In genomic region chr2:170928824-170929685, GRCh38 we compare ENCODE assay signal across 8 cellular contexts. TPM values are rescaled to one million over a fixed set of nuclear protein-coding genes. Genes with fewer than 3 reads are reported as not detected.
DNase-seq lines count a peak whose midpoint lies in the region; ATAC-seq, FAIRE-seq and TF ChIP-seq lines count a peak whose summit lies in the region.

Gene GORASP2 (plus strand): TSS chr2:170929253. CDS start chr2:170929341, 88 bp downstream.

- peak within 1 kb of the TSS; percentile 96 for H3K4me2 ChIP-seq in smooth muscle cell

- H3K36me3 ChIP-seq in bronchial epithelial cell (ENCODE audit: control insufficient read depth, insufficient read depth, low read length) (no peaks in the 10 kb centered on the region), smooth muscle cell (ENCODE audit: low read depth) (no peaks in the 10 kb centered on the region)

- peak within 1 kb of the TSS; percentile 99 for H3K9ac ChIP-seq in smooth muscle cell (ENCODE audit: low read depth)

- peaks cover 8% of the 10 kb centered on the region for H3F3A ChIP-seq in smooth muscle cell (ENCODE audit: low read depth)

- peaks cover 43% of the 10 kb centered on the region for H4K20me1 ChIP-seq in smooth muscle cell (ENCODE audit: low read depth)

- peak within 1 kb of the TSS; percentile 78 for H2AFZ ChIP-seq in smooth muscle cell (ENCODE audit: low read depth)

- DNase-seq in AG09309 (ENCODE audit: low read depth), result peak; percentile 99
- peak; percentile 99 for DNase-seq in NCI-H2227 treated with DMSO at 0.1 percent for 48 hours (lab: John Stamatoyannopoulos, UW)
- peak; percentile 96 for DNase-seq in bronchial epithelial cell (ENCODE audit: low read depth)
- peak; percentile 99 for DNase-seq in iPS-NIHi11 (ENCODE audit: low spot score)
- DNase-seq in smooth muscle cell (lab: John Stamatoyannopoulos, UW; ENCODE audit: unreplicated experiment), result peak; percentile 90

- peak within 1 kb of the TSS; percentile 93 for H3K27ac ChIP-seq in smooth muscle cell (ENCODE audit: low read depth)

- WGBS in smooth muscle cell (ENCODE audit: low lambda C conversion rate), result under 1% methylated on average over 92 of the region's 95 CpGs

- FAIRE-seq in bronchial epithelial cell (lab: Jason Lieb, UNC), result no peak

- H3K27me3 ChIP-seq in bronchial epithelial cell (ENCODE audit: control insufficient read depth, insufficient read depth, low read length) (no peaks in the 10 kb centered on the region), smooth muscle cell (ENCODE audit: low read depth) (no peaks in the 10 kb centered on the region)

- no peaks in the 10 kb centered on the region for H3K9me3 ChIP-seq in smooth muscle cell (replicated peaks; ENCODE audit: low read depth)

- ATAC-seq in GM18909 (IDR thresholded peaks at IDR 0.05; ENCODE audit: poor library complexity, unreplicated experiment) (peak; percentile 94), HG03175 (IDR thresholded peaks at IDR 0.05; ENCODE audit: unreplicated experiment) (peak; percentile 91)

- H3K79me2 ChIP-seq in smooth muscle cell (ENCODE audit: low read depth), result peaks cover 49% of the 10 kb centered on the region

- TF ChIP-seq CTCF in AG09309 (IDR thresholded peaks at IDR 0.05; ENCODE audit: control insufficient read depth, insufficient read depth, low read depth, low read length, missing control alignments) (peak; percentile 89), WI38 (IDR thresholded peaks at IDR 0.05; ENCODE audit: low read depth, low read length) (peak; percentile 85), bronchial epithelial cell (IDR thresholded peaks at IDR 0.05; ENCODE audit: insufficient read depth, low read length, severe bottlenecking) (peak; percentile 88), smooth muscle cell (IDR thresholded peaks at IDR 0.05; ENCODE audit: borderline replicate concordance, insufficient read depth, poor library complexity, severe bottlenecking) (peak; percentile 80)

- H3K4me3 ChIP-seq in AG09309 (ENCODE audit: control insufficient read depth, low read depth, low read length), result peak within 1 kb of the TSS; percentile 97
- H3K4me3 ChIP-seq in WI38 (ENCODE audit: low read depth, low read length), result peak within 1 kb of the TSS; percentile 98
- peak within 1 kb of the TSS; percentile 95 for H3K4me3 ChIP-seq in bronchial epithelial cell (ENCODE audit: low read depth, low read length)
- H3K4me3 ChIP-seq in smooth muscle cell, result peak within 1 kb of the TSS; percentile 98

- peaks cover 25% of the 10 kb centered on the region for H3K4me1 ChIP-seq in smooth muscle cell (ENCODE audit: low read depth)

RNA-seq across cellular contexts. Expression of gene GORASP2, which starts in this region (rescaled TPM):
- total RNA-seq in bronchial epithelial cell, result 30.1 and 34.2 TPM in 2 replicates
- total RNA-seq in smooth muscle cell, result 66.2 and 76.4 TPM in 2 replicates
- 123 and 125 TPM in 2 replicates for polyA plus RNA-seq in smooth muscle cell

Comparison
In these comparisons a context has a peak if more than half of its experiments do, and no peak if none do; other contexts are left out.
1. Peak in every context shown above with its lines: DNase-seq, ATAC-seq, H3K4me3 ChIP-seq and H3K27ac ChIP-seq.